20 cellular contexts compared by ENCODE assay signal in genomic region chr14:79911762-79912161, GRCh38.
A peak's percentile ranks its signal among the peaks of the same experiment; 100 is the strongest.
DNase-seq lines count a peak whose midpoint lies in the region; ATAC-seq and TF ChIP-seq lines count a peak whose summit lies in the region.
"Had no signal": no experiment of that assay in that cellular context is flagged by ENCODE, and none has a peak within 500 bp of the region (broad histone marks: within the 10 kb centered on the region; RNA-seq: fewer than 3 reads in every experiment).

No MANE protein-coding gene starts in this region.

- H3K36me3 ChIP-seq in right atrium auricular region (no peaks in the 10 kb centered on the region), left ventricle myocardium inferior (no peaks in the 10 kb centered on the region)
- H3K36me3 ChIP-seq: BLaER1 had no signal

- intact Hi-C loops in Right ventricle myocardium inferior (cut with DNase I) (no loop called here), right cardiac atrium (cut with DNase I) (no loop called here), left ventricle myocardium inferior (cut with micrococcal nuclease) (no loop called here), left colon (cut with DNase I, micrococcal nuclease) (no loop called here)

- H3K27me3 ChIP-seq in right atrium auricular region, result no peaks in the 10 kb centered on the region
- no peaks in the 10 kb centered on the region for H3K27me3 ChIP-seq in right cardiac atrium (ENCODE audit: control insufficient read depth, insufficient read depth)
- no peaks in the 10 kb centered on the region for H3K27me3 ChIP-seq in left ventricle myocardium inferior (ENCODE audit: low read depth)
- H3K27me3 ChIP-seq: BLaER1 had no signal

- H3K4me1 ChIP-seq in right atrium auricular region (no peaks in the 10 kb centered on the region), right cardiac atrium (ENCODE audit: control insufficient read depth, insufficient read depth, low read length) (no peaks in the 10 kb centered on the region), left ventricle myocardium inferior (no peaks in the 10 kb centered on the region)
- H3K4me1 ChIP-seq: BLaER1 had no signal

- peak; percentile 57 for ATAC-seq in Right ventricle myocardium inferior
- ATAC-seq in right cardiac atrium, result peak; percentile 43 to 74
- peak; percentile 49 for ATAC-seq in left colon
- ATAC-seq: CD8-positive, alpha-beta T cell; GM12878 had no signal

- no peak overlapping the region for H3K4me3 ChIP-seq in right atrium auricular region
- H3K4me3 ChIP-seq in right cardiac atrium (ENCODE audit: low read length), result no peak overlapping the region
- H3K4me3 ChIP-seq in left ventricle myocardium inferior, result no peak overlapping the region
- no peak overlapping the region for H3K4me3 ChIP-seq in coronary artery
- H3K4me3 ChIP-seq: BLaER1, GM12878, GM23248 had no signal

- WGBS in right cardiac atrium, result 49% methylated on average over 4 of the region's 4 CpGs

- H3K9me3 ChIP-seq in right atrium auricular region, result no peaks in the 10 kb centered on the region
- no peaks in the 10 kb centered on the region for H3K9me3 ChIP-seq in right cardiac atrium (ENCODE audit: control insufficient read depth, low read length)
- peaks cover 13% of the 10 kb centered on the region for H3K9me3 ChIP-seq in left ventricle myocardium inferior (replicated peaks)
- H3K9me3 ChIP-seq: BLaER1 had no signal

- H3K27ac ChIP-seq in right atrium auricular region, result no peak overlapping the region
- no peak overlapping the region for H3K27ac ChIP-seq in right cardiac atrium (ENCODE audit: low read length)
- no peak overlapping the region for H3K27ac ChIP-seq in left ventricle myocardium inferior (replicated peaks)
- H3K27ac ChIP-seq in coronary artery, result no peak overlapping the region
- H3K27ac ChIP-seq: 22Rv1, BLaER1, C4-2B, GM23248 had no signal

- no peak for TF ChIP-seq CTCF in right atrium auricular region (IDR thresholded peaks at IDR 0.05)
- TF ChIP-seq CTCF in left ventricle myocardium inferior (IDR thresholded peaks at IDR 0.05; ENCODE audit: borderline replicate concordance), result no peak
- TF ChIP-seq CTCF in coronary artery (IDR thresholded peaks at IDR 0.05), result no peak

- peak; percentile 26 for DNase-seq in Right ventricle myocardium inferior (ENCODE audit: missing footprints)
- DNase-seq in right atrium auricular region (ENCODE audit: low spot score), result no peak
- peak in 1 of 3 donors; percentile 28 for DNase-seq in right cardiac atrium
- DNase-seq in left ventricle myocardium inferior, result no peak
- DNase-seq in left colon, result no peak
- no peak for DNase-seq in coronary artery (ENCODE audit: low spot score)
- DNase-seq in stimulated activated CD4-positive, alpha-beta T cell treated with anti-CD3 and anti-CD28 coated beads, Interleukin-15, amount 100 ng/mL, for 24 hours, result no peak
- DNase-seq: CD4-positive, CD25-positive, alpha-beta regulatory T cell; CD8-positive, alpha-beta T cell; DMS 273 treated with DMSO at 0.1 percent for 48 hours; DMS79; EL; GDM1; GM23248; H7; HCEC 1CT had no signal
